In the genomic region with DNA sequence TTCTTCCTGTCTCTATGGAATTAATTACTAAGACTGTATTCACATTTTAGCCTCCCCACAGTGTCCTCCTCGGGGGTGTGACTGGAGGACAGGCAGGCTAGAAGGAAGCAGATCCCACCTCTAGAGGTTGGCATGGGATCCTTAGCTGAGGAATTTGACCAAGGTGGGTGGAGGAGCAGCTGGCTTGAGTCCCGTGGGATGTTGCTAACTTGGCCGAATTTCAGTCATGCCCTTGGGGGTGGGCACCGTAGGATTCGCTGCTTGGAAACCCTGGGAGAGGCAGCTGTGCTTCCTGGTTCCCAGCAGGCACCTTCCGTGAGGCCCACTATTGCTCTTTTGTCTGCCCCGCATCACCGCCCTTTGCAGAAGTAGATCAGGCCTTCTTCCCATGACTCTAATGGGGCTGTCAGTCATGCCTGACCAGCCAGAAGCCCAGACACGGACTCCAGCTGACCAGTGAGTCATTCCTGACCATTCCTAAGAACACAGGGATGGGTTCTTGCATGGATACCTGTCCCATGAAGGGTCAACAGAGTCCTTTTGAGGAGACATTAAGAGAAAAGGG, we compare ENCODE assay signal across 22 cellular contexts.
DNase-seq lines count a peak whose midpoint lies in the region; ATAC-seq and FAIRE-seq lines count a peak whose summit lies in the region.
"Had no signal": no experiment of that assay in that cellular context is flagged by ENCODE, and none has a peak within 500 bp of the region (broad histone marks: within the 10 kb centered on the region; RNA-seq: fewer than 3 reads in every experiment).

No MANE protein-coding gene starts in this region.

- no peak overlapping the region for H3K4me3 Mint-ChIP-seq in memory B cell
- H3K4me3 Mint-ChIP-seq: CD14-positive monocyte had no signal

- H3K36me3 Mint-ChIP-seq in memory B cell: peaks cover 14% of the 10 kb centered on the region
- H3K36me3 Mint-ChIP-seq: CD14-positive monocyte had no signal

- H3K27me3 Mint-ChIP-seq in memory B cell: peaks cover 2% of the 10 kb centered on the region

- intact Hi-C loops in Right ventricle myocardium inferior (cut with DNase I): no loop called here

- no peaks in the 10 kb centered on the region for H3K9me3 Mint-ChIP-seq in memory B cell

- no peaks in the 10 kb centered on the region for H3K4me1 Mint-ChIP-seq in memory B cell
- H3K4me1 Mint-ChIP-seq: CD14-positive monocyte had no signal

- DNase-seq in RCC 7860 (ENCODE audit: low spot score): peak; percentile 90
- peak; percentile 25 for DNase-seq in foreskin melanocyte
- no peak for DNase-seq in memory B cell (ENCODE audit: low spot score in 2 of 2)
- DNase-seq in Right ventricle myocardium inferior (ENCODE audit: missing footprints): no peak
- no peak for DNase-seq in NCI-H2196 treated with DMSO at 0.1 percent for 48 hours (lab: John Stamatoyannopoulos, UW; ENCODE audit: unreplicated experiment)
- DNase-seq: AML-193; DMS 273 treated with DMSO at 0.1 percent for 48 hours; DND-41; H7; Kasumi-1; MM.1S; NCI-H1092; NCI-H1436 treated with DMSO at 0.1 percent for 48 hours; NCI-H2029 treated with DMSO at 0.1 percent for 48 hours; NCI-H510A; NCI-H748 treated with DMSO at 0.1 percent for 48 hours; NK-92 treated with Interleukin-12 subunit alpha and Interleukin-12 subunit beta, amount 100 ng/mL, for 24 hours; Peyer's patch; Right ventricle myocardium superior had no signal

- FAIRE-seq in RCC 7860 (lab: Jason Lieb, UNC): peak; percentile 94

- ATAC-seq in memory B cell (ENCODE audit: low read depth): no peak
- no peak for ATAC-seq in GM21576 (IDR thresholded peaks at IDR 0.05; ENCODE audit: unreplicated experiment)
- no peak for ATAC-seq in Right ventricle myocardium inferior
- no peak for ATAC-seq in GM21390 (IDR thresholded peaks at IDR 0.05; ENCODE audit: unreplicated experiment)

- H3K27ac Mint-ChIP-seq in memory B cell: peak overlapping the region; percentile 14
- H3K27ac Mint-ChIP-seq: CD14-positive monocyte had no signal

Comparison
In these comparisons a context has a peak if more than half of its experiments do, and no peak if none do; other contexts are left out.
1. DNase-seq: peak in RCC 7860 (single experiment) and foreskin melanocyte (single experiment); none in memory B cell (0 of 2), Right ventricle myocardium inferior (single experiment) and NCI-H2196 treated with DMSO at 0.1 percent for 48 hours (single experiment).